ENCODE assay signal across 1 cellular context in genomic region chr14:94066089-94066676, GRCh38.
TF ChIP-seq lines count a peak whose summit lies in the region.

No MANE protein-coding gene starts in this region.

TF ChIP-seq in K562, 482 proteins besides CTCF, POLR2A, EP300 and RAD21:
- TF ChIP-seq ATF3 (IDR thresholded peaks at IDR 0.05) (peak; percentile 33; the same call in 1 of the 2 replicates), ATF3 (CRISPR knock-in tag; conservative IDR thresholded peaks at IDR 0.05) (no peak), NFIC (IDR thresholded peaks at IDR 0.05) (peak; percentile 93), ZNF76 (CRISPR knock-in tag; IDR thresholded peaks at IDR 0.05; ENCODE audit: borderline replicate concordance) (no peak), NCOA2 (IDR thresholded peaks at IDR 0.05; ENCODE audit: partially characterized antibody in 2 of 2) (no peak), RFX1 (IDR thresholded peaks at IDR 0.05) (peak; percentile 39)
